ENCODE assay signal across 10 cellular contexts in genomic region chr18:76364282-76365259, GRCh38.
DNase-seq lines count a peak whose midpoint lies in the region; ATAC-seq and TF ChIP-seq lines count a peak whose summit lies in the region.
"Had no signal": no experiment of that assay in that cellular context is flagged by ENCODE, and none has a peak within 500 bp of the region (broad histone marks: within the 10 kb centered on the region; RNA-seq: fewer than 3 reads in every experiment).

No MANE protein-coding gene starts in this region.

- intact Hi-C loops in mucosa of descending colon (cut with DNase I, micrococcal nuclease) (no loop called here), gastrocnemius medialis (cut with DNase I; ENCODE audit: low total_unique reads) (no loop called here)
- intact Hi-C loops in CD4-positive, alpha-beta T cell (cut with DNase I, micrococcal nuclease): no loop called here

- TF ChIP-seq CTCF in mucosa of descending colon (IDR thresholded peaks at IDR 0.05): no peak
- TF ChIP-seq CTCF in CD4-positive, alpha-beta T cell (IDR thresholded peaks at IDR 0.05): no peak
- TF ChIP-seq CTCF in gastrocnemius medialis (IDR thresholded peaks at IDR 0.05 in 4 of 5, conservative IDR thresholded peaks at IDR 0.05 in 1 of 5): no peak

- no peak overlapping the region for H3K27ac ChIP-seq in CD4-positive, alpha-beta T cell (ENCODE audit: low read depth, low read length)
- no peak overlapping the region for H3K27ac ChIP-seq in gastrocnemius medialis

- no peaks in the 10 kb centered on the region for H3K9me3 ChIP-seq in mucosa of descending colon
- no peaks in the 10 kb centered on the region for H3K9me3 ChIP-seq in CD4-positive, alpha-beta T cell (ENCODE audit: control insufficient read depth, low read length)
- no peaks in the 10 kb centered on the region for H3K9me3 ChIP-seq in gastrocnemius medialis
- H3K9me3 ChIP-seq: heart left ventricle had no signal

- POLR2A ChIA-PET in CD4-positive, alpha-beta T cell (lab: Charles Lee): no interaction called here

- peak overlapping the region; percentile 50 for H3K27ac Mint-ChIP-seq in T-helper 1 cell treated with Interleukin-12 subunit alpha and Interleukin-12 subunit beta and Interleukin-4 antibody, amounts not matched to agents 30 μg/mL and 1 μg/mL, for 36 hours
- H3K27ac Mint-ChIP-seq in CD4-positive, alpha-beta T cell: no peak overlapping the region
- H3K27ac Mint-ChIP-seq: CD8-positive, alpha-beta T cell had no signal

- H3K4me3 Mint-ChIP-seq in T-helper 1 cell treated with Interleukin-12 subunit alpha and Interleukin-12 subunit beta and Interleukin-4 antibody, amounts not matched to agents 30 μg/mL and 1 μg/mL, for 36 hours: peak overlapping the region; percentile 21
- no peak overlapping the region for H3K4me3 Mint-ChIP-seq in CD4-positive, alpha-beta T cell
- H3K4me3 Mint-ChIP-seq: CD8-positive, alpha-beta T cell had no signal

- in situ Hi-C loops in gastrocnemius medialis (cut with MboI; ENCODE audit: low sequenced_read_pairs in 4 of 4): no loop called here

- H3K4me3 ChIP-seq in GM08714 (ENCODE audit: low read length) (peak overlapping the region; percentile 7; the same call in 1 of the 2 replicates), mucosa of descending colon (no peak overlapping the region), gastrocnemius medialis (no peak overlapping the region)
- H3K4me3 ChIP-seq: heart left ventricle had no signal

- DNase-seq in mucosa of descending colon (no peak), gastrocnemius medialis (no peak)
- no peak for DNase-seq in CD4-positive, alpha-beta T cell
- no peak for DNase-seq in effector CD4-positive, alpha-beta T cell
- DNase-seq: CD8-positive, alpha-beta T cell; heart left ventricle had no signal

- H3K9me3 Mint-ChIP-seq in T-helper 1 cell treated with Interleukin-12 subunit alpha and Interleukin-12 subunit beta and Interleukin-4 antibody, amounts not matched to agents 30 μg/mL and 1 μg/mL, for 36 hours: no peaks in the 10 kb centered on the region
- H3K9me3 Mint-ChIP-seq in CD4-positive, alpha-beta T cell: no peaks in the 10 kb centered on the region
- H3K9me3 Mint-ChIP-seq: CD8-positive, alpha-beta T cell had no signal

- H3K27me3 ChIP-seq in CD4-positive, alpha-beta T cell (ENCODE audit: control insufficient read depth, insufficient read depth, low read length): no peaks in the 10 kb centered on the region
- no peaks in the 10 kb centered on the region for H3K27me3 ChIP-seq in gastrocnemius medialis
- H3K27me3 ChIP-seq: heart left ventricle had no signal

- H3K4me1 ChIP-seq in mucosa of descending colon (ENCODE audit: low read depth): no peaks in the 10 kb centered on the region
- H3K4me1 ChIP-seq in gastrocnemius medialis: no peaks in the 10 kb centered on the region

- peaks cover 13% of the 10 kb centered on the region for H3K27me3 Mint-ChIP-seq in T-helper 1 cell treated with Interleukin-12 subunit alpha and Interleukin-12 subunit beta and Interleukin-4 antibody, amounts not matched to agents 30 μg/mL and 1 μg/mL, for 36 hours (ENCODE audit: low read depth)
- no peaks in the 10 kb centered on the region for H3K27me3 Mint-ChIP-seq in CD4-positive, alpha-beta T cell

- H3K4me1 Mint-ChIP-seq in T-helper 1 cell treated with Interleukin-12 subunit alpha and Interleukin-12 subunit beta and Interleukin-4 antibody, amounts not matched to agents 30 μg/mL and 1 μg/mL, for 36 hours (ENCODE audit: low read depth): peaks cover 11% of the 10 kb centered on the region
- H3K4me1 Mint-ChIP-seq in CD4-positive, alpha-beta T cell (ENCODE audit: low read depth): peaks cover 10% of the 10 kb centered on the region

- no peak for TF ChIP-seq POLR2A in gastrocnemius medialis (IDR thresholded peaks at IDR 0.05)

- CTCF ChIA-PET in CD4-positive, alpha-beta T cell (lab: Charles Lee): no interaction called here

- peak; percentile 76 for ATAC-seq in GM19035 (IDR thresholded peaks at IDR 0.05; ENCODE audit: unreplicated experiment)
- peak; percentile 93 for ATAC-seq in HG02852 (IDR thresholded peaks at IDR 0.05; ENCODE audit: unreplicated experiment)
- no peak for ATAC-seq in mucosa of descending colon
- no peak for ATAC-seq in CD4-positive, alpha-beta T cell (ENCODE audit: poor library complexity)
- no peak for ATAC-seq in gastrocnemius medialis
- ATAC-seq: CD8-positive, alpha-beta T cell; heart left ventricle had no signal

- H3K36me3 ChIP-seq in mucosa of descending colon (ENCODE audit: low read depth) (no peaks in the 10 kb centered on the region), gastrocnemius medialis (peaks cover 0 to 15% of the 10 kb centered on the region in 2 donors)

- no peaks in the 10 kb centered on the region for H3K36me3 Mint-ChIP-seq in T-helper 1 cell treated with Interleukin-12 subunit alpha and Interleukin-12 subunit beta and Interleukin-4 antibody, amounts not matched to agents 30 μg/mL and 1 μg/mL, for 36 hours (ENCODE audit: low read depth)
- peaks cover 23% of the 10 kb centered on the region for H3K36me3 Mint-ChIP-seq in CD4-positive, alpha-beta T cell (ENCODE audit: low read depth)

Comparison
In these comparisons a context has a peak if more than half of its experiments do, and no peak if none do; other contexts are left out.
1. ATAC-seq: peak in GM19035 (single experiment) and HG02852 (single experiment); none in mucosa of descending colon (single experiment), CD4-positive, alpha-beta T cell (single experiment) and gastrocnemius medialis (0 of 2).